Comparison of ENCODE assay signal across 8 cellular contexts in genomic region chr2:6877402-6878305, GRCh38. TPM values are rescaled to one million over a fixed set of nuclear protein-coding genes. Genes with fewer than 3 reads are reported as not detected.
DNase-seq lines count a peak whose midpoint lies in the region; ATAC-seq and TF ChIP-seq lines count a peak whose summit lies in the region.

Gene RSAD2, plus strand, starts transcription at chr2:6877777. Its CDS starts 24 bp downstream, at chr2:6877801.

- H2AFZ ChIP-seq in SU-DHL-6 (ENCODE audit: low read depth, low read length, severe bottlenecking) = no peak within 1 kb of the TSS

- H3F3A ChIP-seq in SU-DHL-6 (ENCODE audit: insufficient read depth) = no peaks in the 10 kb centered on the region

- H3K9me3 Mint-ChIP-seq in naive B cell = peaks cover 0 to 4% (median 0%) of the 10 kb centered on the region in 7 donors

- no peaks in the 10 kb centered on the region for H3K9me2 ChIP-seq in SU-DHL-6 (replicated peaks; ENCODE audit: insufficient read depth, low read length)

- peak; percentile 76 for DNase-seq in EL
- DNase-seq in Jurkat, Clone E6-1 (ENCODE audit: low read depth, low spot score) = peak; percentile 68
- DNase-seq in dorsolateral prefrontal cortex = no peak
- DNase-seq in naive B cell = peak; percentile 19
- no peak for DNase-seq in mesenteric fat pad (ENCODE audit: low spot score)
- DNase-seq in NCI-H1930 (lab: John Stamatoyannopoulos, UW) = no peak

- no peaks in the 10 kb centered on the region; the same call in 1 of the 2 replicates for H3K36me3 ChIP-seq in SU-DHL-6 (ENCODE audit: low read length)

- H3K4me3 Mint-ChIP-seq in naive B cell = peak within 1 kb of the TSS; percentile 76 to 93 (median 88)

- H3K27me3 ChIP-seq in SU-DHL-6 (ENCODE audit: low read length) (no peaks in the 10 kb centered on the region; the same call in 1 of the 2 replicates), dorsolateral prefrontal cortex (no peaks in the 10 kb centered on the region)

- H3K4me1 Mint-ChIP-seq in naive B cell = peaks cover 18 to 29% (median 26%) of the 10 kb centered on the region in 3 donors

- intact Hi-C loops in dorsolateral prefrontal cortex (cut with DNase I) = no loop called here

- no peak within 1 kb of the TSS for H3K9ac ChIP-seq in SU-DHL-6 (ENCODE audit: low read length)

- H3K36me3 Mint-ChIP-seq in naive B cell = no peaks in the 10 kb centered on the region

- H3K27ac Mint-ChIP-seq in naive B cell = peak within 1 kb of the TSS in 3 of 6 donors; percentile 29 to 70 (median 69)

- peaks cover 10 to 22% (median 10%) of the 10 kb centered on the region in 3 donors for H3K27me3 Mint-ChIP-seq in naive B cell

- peak within 1 kb of the TSS; percentile 52 for H3K4me3 ChIP-seq in Jurkat, Clone E6-1 (ENCODE audit: low read length)
- H3K4me3 ChIP-seq in SU-DHL-6 (ENCODE audit: insufficient read depth, low read length, poor library complexity, severe bottlenecking) (no peak within 1 kb of the TSS), dorsolateral prefrontal cortex (peak within 1 kb of the TSS; percentile 37 to 81 (median 62))

- ATAC-seq in GM21423 (IDR thresholded peaks at IDR 0.05; ENCODE audit: unreplicated experiment) = peak; percentile 76
- peak; percentile 68 to 79 for ATAC-seq in naive B cell (ENCODE audit: low read depth in 2 of 2)

- H4K20me1 ChIP-seq in SU-DHL-6 (ENCODE audit: low read depth, low read length) = no peaks in the 10 kb centered on the region

- H3K27ac ChIP-seq in SU-DHL-6 (ENCODE audit: low read depth, low read length) = no peak within 1 kb of the TSS
- H3K27ac ChIP-seq in dorsolateral prefrontal cortex = peak within 1 kb of the TSS in 28 of 59 donors; percentile 10 to 84 (median 50)

- peak within 1 kb of the TSS; percentile 37 for H3K4me2 ChIP-seq in SU-DHL-6 (ENCODE audit: low read depth, low read length, poor library complexity, severe bottlenecking)

- H3K9me3 ChIP-seq in SU-DHL-6 (ENCODE audit: insufficient read depth, low read length) = no peaks in the 10 kb centered on the region

- H3K79me2 ChIP-seq in SU-DHL-6 (ENCODE audit: insufficient read depth, low read length) = no peaks in the 10 kb centered on the region

- TF ChIP-seq CTCF in SU-DHL-6 (IDR thresholded peaks at IDR 0.05; ENCODE audit: insufficient read depth, low read length, poor library complexity, severe bottlenecking) (no peak), dorsolateral prefrontal cortex (IDR thresholded peaks at IDR 0.05 in 54 of 56, conservative IDR thresholded peaks at IDR 0.05 in 2 of 56; ENCODE audit: low read depth in 1 of 56, partially characterized antibody in 56 of 56) (peak in 1 of 56 donors; percentile 10)

RNA-seq across cellular contexts. Expression of gene RSAD2, which starts in this region (rescaled TPM):
- 5.7 TPM for polyA plus RNA-seq in Jurkat, Clone E6-1 (2012; ENCODE audit: insufficient read depth, insufficient read length)
- total RNA-seq in dorsolateral prefrontal cortex (10 to 100 TPM in 27 of 120 experiments, 1 to 10 TPM in 93; 2.4 to 51.2 (median 7.7) TPM), mesenteric fat pad (5.2 TPM)
- 1 to 10 TPM in 5 of 6 donors, not detected in 1; 2.0 to 8.5 (median 2.4) TPM for polyA plus RNA-seq in naive B cell (ENCODE audit: low read depth in 6 of 6)

Comparison
In these comparisons a context has a peak if more than half of its experiments do, and no peak if none do; other contexts are left out.
1. DNase-seq: peak in EL (single experiment), Jurkat, Clone E6-1 (single experiment) and naive B cell (single experiment); none in dorsolateral prefrontal cortex (0 of 10), mesenteric fat pad (single experiment) and NCI-H1930 (0 of 2).